ENCODE assay signal across 11 cellular contexts in genomic region chr2:219369447-219369861, GRCh38. TPM values are rescaled to one million over a fixed set of nuclear protein-coding genes. Genes with fewer than 3 reads are reported as not detected.
DNase-seq lines count a peak whose midpoint lies in the region; ATAC-seq and TF ChIP-seq lines count a peak whose summit lies in the region.
"Had no signal": no experiment of that assay in that cellular context is flagged by ENCODE, and none has a peak within 500 bp of the region (broad histone marks: within the 10 kb centered on the region; RNA-seq: fewer than 3 reads in every experiment).

No MANE protein-coding gene starts in this region.

- TF ChIP-seq CTCF in AG09319 (IDR thresholded peaks at IDR 0.05; ENCODE audit: low read depth, low read length) (no peak), mucosa of descending colon (IDR thresholded peaks at IDR 0.05) (no peak)

- H3K4me3 ChIP-seq in mucosa of descending colon: no peak overlapping the region
- no peak overlapping the region for H3K4me3 ChIP-seq in H7 (ENCODE audit: insufficient read depth, low read depth, low read length)

- no peaks in the 10 kb centered on the region for H3K27me3 ChIP-seq in H7 (ENCODE audit: control insufficient read depth, insufficient read depth, low read length)

- peaks cover 8% of the 10 kb centered on the region for H3K4me1 ChIP-seq in mucosa of descending colon (ENCODE audit: low read depth)

- intact Hi-C loops in mucosa of descending colon (cut with DNase I, micrococcal nuclease): no loop called here
- intact Hi-C loops in posterior cingulate gyrus (cut with DNase I): no loop called here

- DNase-seq in AG09319 (ENCODE audit: extremely low read depth, low read depth) (peak; percentile 64), NCI-H2029 treated with DMSO at 0.1 percent for 48 hours (lab: John Stamatoyannopoulos, UW) (peak; percentile 40), mucosa of descending colon (peak in 2 of 3 donors; percentile 56 to 62), posterior cingulate gyrus (no peak), H7 (no peak), AG08396 (ENCODE audit: low spot score) (no peak)
- DNase-seq: stimulated activated CD4-positive, alpha-beta T cell treated with anti-CD3 and anti-CD28 coated beads, Interleukin-4, amount 100 ng/mL, for 1 hour had no signal

- H3K9me3 ChIP-seq in mucosa of descending colon: no peaks in the 10 kb centered on the region

- ATAC-seq in esophagus mucosa (peak; percentile 47), mucosa of descending colon (peak; percentile 82), GM19467 (IDR thresholded peaks at IDR 0.05; ENCODE audit: unreplicated experiment) (no peak)

- no peaks in the 10 kb centered on the region for H3K36me3 ChIP-seq in mucosa of descending colon (ENCODE audit: low read depth)
- peaks cover 1% of the 10 kb centered on the region; the same call in 1 of the 2 replicates for H3K36me3 ChIP-seq in H7 (replicated peaks; ENCODE audit: control insufficient read depth, insufficient read depth, low read length)

RNA-seq across cellular contexts. Expression of gene DNPEP, which starts 18.3 kb away (rescaled TPM):
- total RNA-seq in esophagus mucosa (32.3 TPM), mucosa of descending colon (100 to 1,000 TPM in 2 of 3 donors, 10 to 100 TPM in 1; 75.7 to 127 (median 125) TPM)
- 44.8 and 55.5 TPM in 2 replicates for total RNA-seq in H7 (2014; rRNA removed; shearing (Covaris generic))

RNA-seq across cellular contexts. Expression of gene RESP18, which starts 36.9 kb away (rescaled TPM):
- not detected for total RNA-seq in esophagus mucosa
- total RNA-seq in mucosa of descending colon: not detected
- not detected in 2 replicates for total RNA-seq in H7 (2014; rRNA removed; shearing (Covaris generic))
- total RNA-seq: mesenteric fat pad, SK-MEL-5 had no signal

RNA-seq across cellular contexts. Expression of gene DES, which starts 48.7 kb away (rescaled TPM):
- total RNA-seq in esophagus mucosa: 29.3 TPM
- 1,000 to 10,000 TPM in 1 of 3 donors, 100 to 1,000 TPM in 1, 10 to 100 TPM in 1; 65.4 to 4,715 (median 359) TPM for total RNA-seq in mucosa of descending colon
- total RNA-seq in H7 (2014; rRNA removed; shearing (Covaris generic)): 14.7 and 18.8 TPM in 2 replicates
- total RNA-seq: SK-MEL-5 had no signal

Comparison
In these comparisons a context has a peak if more than half of its experiments do, and no peak if none do; other contexts are left out.
1. DNase-seq: peak in AG09319 (single experiment), NCI-H2029 treated with DMSO at 0.1 percent for 48 hours (single experiment) and mucosa of descending colon (2 of 3); none in posterior cingulate gyrus (0 of 10), H7 (single experiment) and AG08396 (single experiment).